Comparison of ENCODE assay signal across 1 cellular context in the genomic region with DNA sequence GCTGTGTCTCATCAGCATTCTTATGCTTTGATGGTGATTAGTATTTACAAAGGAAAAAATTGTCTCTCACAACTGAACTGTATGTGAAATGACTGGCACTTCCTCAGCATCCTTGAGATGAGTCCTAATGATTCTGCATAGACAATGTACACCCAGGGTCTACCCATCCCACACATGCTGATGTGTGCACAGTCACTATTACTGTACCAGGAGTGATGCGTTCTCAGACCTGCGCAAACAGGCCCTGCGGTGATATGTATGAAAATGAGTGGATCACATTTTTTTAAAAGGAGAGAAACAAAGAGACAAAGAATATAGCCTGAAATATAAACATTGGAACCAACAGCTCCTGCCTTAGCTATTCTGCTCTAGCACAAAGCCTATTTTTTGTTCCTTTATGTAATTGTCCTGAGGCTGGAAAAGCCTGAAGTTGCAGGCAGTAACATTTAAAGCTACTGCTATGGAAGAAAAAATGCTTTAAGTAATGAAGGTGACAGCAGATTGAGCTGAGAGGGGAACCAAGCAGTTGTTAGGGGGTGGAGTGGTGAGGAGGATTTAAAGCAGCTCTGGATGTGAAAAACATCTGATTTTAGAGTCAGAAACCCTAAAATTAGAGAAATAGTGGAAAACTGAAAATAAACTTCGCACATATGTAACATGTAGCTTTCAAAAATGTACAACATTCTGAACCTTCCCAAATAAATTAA.
TF ChIP-seq lines count a peak whose summit lies in the region.

No MANE protein-coding gene starts in this region.

TF ChIP-seq in neural cell, 6 proteins besides CTCF, POLR2A, EP300 and RAD21:
- TF ChIP-seq SMC3 (conservative IDR thresholded peaks at IDR 0.05; ENCODE audit: poor library complexity) (no peak), TAF1 (IDR thresholded peaks at IDR 0.05; ENCODE audit: low read depth) (no peak), MXI1 (conservative IDR thresholded peaks at IDR 0.05; ENCODE audit: poor library complexity, severe bottlenecking) (no peak), POLR2AphosphoS5 (IDR thresholded peaks at IDR 0.05) (no peak), EZH2 (IDR thresholded peaks at IDR 0.05; ENCODE audit: borderline replicate concordance, insufficient read depth, low read length, poor library complexity, severe bottlenecking) (no peak)
- TF ChIP-seq, protein P1, sequence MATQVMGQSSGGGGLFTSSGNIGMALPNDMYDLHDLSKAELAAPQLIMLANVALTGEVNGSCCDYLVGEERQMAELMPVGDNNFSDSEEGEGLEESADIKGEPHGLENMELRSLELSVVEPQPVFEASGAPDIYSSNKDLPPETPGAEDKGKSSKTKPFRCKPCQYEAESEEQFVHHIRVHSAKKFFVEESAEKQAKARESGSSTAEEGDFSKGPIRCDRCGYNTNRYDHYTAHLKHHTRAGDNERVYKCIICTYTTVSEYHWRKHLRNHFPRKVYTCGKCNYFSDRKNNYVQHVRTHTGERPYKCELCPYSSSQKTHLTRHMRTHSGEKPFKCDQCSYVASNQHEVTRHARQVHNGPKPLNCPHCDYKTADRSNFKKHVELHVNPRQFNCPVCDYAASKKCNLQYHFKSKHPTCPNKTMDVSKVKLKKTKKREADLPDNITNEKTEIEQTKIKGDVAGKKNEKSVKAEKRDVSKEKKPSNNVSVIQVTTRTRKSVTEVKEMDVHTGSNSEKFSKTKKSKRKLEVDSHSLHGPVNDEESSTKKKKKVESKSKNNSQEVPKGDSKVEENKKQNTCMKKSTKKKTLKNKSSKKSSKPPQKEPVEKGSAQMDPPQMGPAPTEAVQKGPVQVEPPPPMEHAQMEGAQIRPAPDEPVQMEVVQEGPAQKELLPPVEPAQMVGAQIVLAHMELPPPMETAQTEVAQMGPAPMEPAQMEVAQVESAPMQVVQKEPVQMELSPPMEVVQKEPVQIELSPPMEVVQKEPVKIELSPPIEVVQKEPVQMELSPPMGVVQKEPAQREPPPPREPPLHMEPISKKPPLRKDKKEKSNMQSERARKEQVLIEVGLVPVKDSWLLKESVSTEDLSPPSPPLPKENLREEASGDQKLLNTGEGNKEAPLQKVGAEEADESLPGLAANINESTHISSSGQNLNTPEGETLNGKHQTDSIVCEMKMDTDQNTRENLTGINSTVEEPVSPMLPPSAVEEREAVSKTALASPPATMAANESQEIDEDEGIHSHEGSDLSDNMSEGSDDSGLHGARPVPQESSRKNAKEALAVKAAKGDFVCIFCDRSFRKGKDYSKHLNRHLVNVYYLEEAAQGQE (IDR thresholded peaks at IDR 0.05; ENCODE audit: borderline replicate concordance) = no peak
